Comparison of ENCODE assay signal across 25 cellular contexts in genomic region chr13:86080340-86080995, GRCh38.
DNase-seq lines count a peak whose midpoint lies in the region; ATAC-seq and TF ChIP-seq lines count a peak whose summit lies in the region.
"Had no signal": no experiment of that assay in that cellular context is flagged by ENCODE, and none has a peak within 500 bp of the region (broad histone marks: within the 10 kb centered on the region; RNA-seq: fewer than 3 reads in every experiment).

No MANE protein-coding gene starts in this region.

- H3K79me2 ChIP-seq in Karpas-422 (ENCODE audit: low read length), result no peaks in the 10 kb centered on the region

- H3K9me2 ChIP-seq in Karpas-422 (replicated peaks; ENCODE audit: insufficient read depth, low read length), result no peaks in the 10 kb centered on the region

- H3K36me3 ChIP-seq in Karpas-422 (ENCODE audit: insufficient read depth, low read length), result no peaks in the 10 kb centered on the region

- H4K20me1 ChIP-seq in Karpas-422 (ENCODE audit: insufficient read depth, low read depth, low read length), result no peaks in the 10 kb centered on the region

- intact Hi-C loops in activated CD4-positive, alpha-beta T cell treated with anti-CD3 and anti-CD28 coated beads for 36 hours (cut with DNase I, micrococcal nuclease), result no loop called here

- H3K36me3 Mint-ChIP-seq in activated CD4-positive, alpha-beta T cell treated with anti-CD3 and anti-CD28 coated beads for 36 hours (ENCODE audit: low read depth), result no peaks in the 10 kb centered on the region
- H3K36me3 Mint-ChIP-seq: CD8-positive, alpha-beta memory T cell; IgD-negative memory B cell had no signal

- POLR2A ChIA-PET in activated CD4-positive, alpha-beta T cell treated with anti-CD3 and anti-CD28 coated beads for 36 hours (lab: Charles Lee), result no interaction called here

- H3K4me1 Mint-ChIP-seq in activated CD4-positive, alpha-beta T cell treated with anti-CD3 and anti-CD28 coated beads for 36 hours, result no peaks in the 10 kb centered on the region
- H3K4me1 Mint-ChIP-seq: B cell; CD8-positive, alpha-beta memory T cell; IgD-negative memory B cell had no signal

- H3K27me3 ChIP-seq in Karpas-422 (ENCODE audit: low read length), result no peaks in the 10 kb centered on the region

- no peak overlapping the region for H3K27ac Mint-ChIP-seq in activated CD4-positive, alpha-beta T cell treated with anti-CD3 and anti-CD28 coated beads for 36 hours
- H3K27ac Mint-ChIP-seq: B cell; CD8-positive, alpha-beta memory T cell; IgD-negative memory B cell had no signal

- H3K9me3 ChIP-seq in Karpas-422 (ENCODE audit: low read length), result no peaks in the 10 kb centered on the region; the same call in 1 of the 2 replicates

- no peak overlapping the region for H3K27ac ChIP-seq in Karpas-422 (ENCODE audit: low read length)
- H3K27ac ChIP-seq: C4-2B, HL-60, KMS-11, SK-N-MC had no signal

- H3K9ac ChIP-seq in Karpas-422 (ENCODE audit: low read length), result no peak overlapping the region
- H3K9ac ChIP-seq: KMS-11 had no signal

- no peak for TF ChIP-seq CTCF in choroid plexus epithelial cell (conservative IDR thresholded peaks at IDR 0.05; ENCODE audit: low read depth, low read length)

- DNase-seq in A172 (ENCODE audit: low spot score), result peak; percentile 3
- DNase-seq in Karpas-422, result no peak
- DNase-seq in choroid plexus epithelial cell (ENCODE audit: low read depth), result peak; percentile 68
- peak; percentile 8 for DNase-seq in iris pigment epithelial cell (ENCODE audit: low read depth)
- no peak for DNase-seq in activated CD4-positive, alpha-beta T cell treated with anti-CD3 and anti-CD28 coated beads for 36 hours
- DNase-seq: CD8-positive, alpha-beta memory T cell; NCI-H1092 treated with DMSO at 0.1 percent for 48 hours; NCI-H1436; NCI-H187; NCI-H2081 treated with DMSO at 0.1 percent for 48 hours; NCI-H2171; NCI-H226; NCI-H510A; NCI-H69; SIG-M5 had no signal

- CTCF ChIA-PET in activated CD4-positive, alpha-beta T cell treated with anti-CD3 and anti-CD28 coated beads for 36 hours (lab: Charles Lee), result no interaction called here

- peaks cover 10% of the 10 kb centered on the region for H3K9me3 Mint-ChIP-seq in activated CD4-positive, alpha-beta T cell treated with anti-CD3 and anti-CD28 coated beads for 36 hours (ENCODE audit: low read depth)

- no peak for ATAC-seq in activated CD4-positive, alpha-beta T cell treated with anti-CD3 and anti-CD28 coated beads for 36 hours
- ATAC-seq in GM18909 (IDR thresholded peaks at IDR 0.05; ENCODE audit: poor library complexity, unreplicated experiment), result no peak
- no peak for ATAC-seq in HG03175 (IDR thresholded peaks at IDR 0.05; ENCODE audit: unreplicated experiment)
- ATAC-seq: HCT116, Panc1 had no signal

- H2AFZ ChIP-seq in Karpas-422 (ENCODE audit: low read length), result peak overlapping the region; percentile 36; the same call in 1 of the 2 replicates

- no peak overlapping the region for H3K4me2 ChIP-seq in Karpas-422 (ENCODE audit: low read depth, low read length, poor library complexity, severe bottlenecking)
- H3K4me2 ChIP-seq: KMS-11 had no signal

- H3K27me3 Mint-ChIP-seq in activated CD4-positive, alpha-beta T cell treated with anti-CD3 and anti-CD28 coated beads for 36 hours, result no peaks in the 10 kb centered on the region
- H3K27me3 Mint-ChIP-seq: B cell; CD8-positive, alpha-beta memory T cell; IgD-negative memory B cell had no signal

- H3K4me1 ChIP-seq in Karpas-422 (ENCODE audit: low read length), result peaks cover 4% of the 10 kb centered on the region; the same call in 1 of the 2 replicates

- no peak overlapping the region for H3K4me3 ChIP-seq in Karpas-422 (ENCODE audit: low read length)
- no peak overlapping the region for H3K4me3 ChIP-seq in choroid plexus epithelial cell (ENCODE audit: low read depth, low read length)
- H3K4me3 ChIP-seq: SK-N-MC had no signal

- H3K4me3 Mint-ChIP-seq in activated CD4-positive, alpha-beta T cell treated with anti-CD3 and anti-CD28 coated beads for 36 hours, result no peak overlapping the region
- H3K4me3 Mint-ChIP-seq: B cell; CD8-positive, alpha-beta memory T cell; IgD-negative memory B cell had no signal

Comparison
In these comparisons a context has a peak if more than half of its experiments do, and no peak if none do; other contexts are left out.
1. DNase-seq: peak in A172 (single experiment), choroid plexus epithelial cell (single experiment) and iris pigment epithelial cell (single experiment); none in Karpas-422 (single experiment) and activated CD4-positive, alpha-beta T cell treated with anti-CD3 and anti-CD28 coated beads for 36 hours (single experiment).